ENCODE assay signal across 2 cellular contexts in the genomic region with DNA sequence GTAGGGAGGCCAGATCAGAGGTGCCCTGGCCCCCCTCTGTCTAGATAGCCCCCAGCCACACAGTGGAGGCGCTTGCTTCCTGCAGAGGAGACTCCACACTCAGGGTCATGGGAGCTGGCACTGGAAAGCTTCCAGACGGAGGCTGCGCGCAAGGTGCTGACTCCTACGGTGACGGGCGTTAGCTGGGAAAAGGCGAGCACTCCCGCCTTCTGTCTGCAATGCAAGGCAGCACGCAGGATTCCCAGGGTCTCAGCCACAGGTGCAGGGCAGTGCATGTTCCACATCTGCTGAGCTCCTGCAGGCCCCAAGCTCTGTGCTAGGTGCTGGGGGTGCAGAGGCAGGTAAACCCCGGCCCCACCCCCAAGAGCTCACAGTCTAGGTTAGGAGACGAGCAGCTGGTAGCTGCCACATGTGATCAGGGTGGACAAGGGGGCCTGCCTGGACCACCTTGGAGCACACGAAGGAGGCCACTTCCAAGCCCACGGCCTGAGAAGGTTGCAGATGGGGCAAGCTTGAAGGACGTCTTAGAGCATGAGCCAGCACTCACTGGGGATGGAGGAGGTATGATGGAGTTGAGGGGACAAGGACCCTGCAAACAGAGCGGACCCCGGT.
TF ChIP-seq lines count a peak whose summit lies in the region.

No MANE protein-coding gene starts in this region.

TF ChIP-seq in SK-N-SH, 30 proteins besides CTCF, POLR2A, EP300 and RAD21 (continued from another document):
- TF ChIP-seq, protein P1, sequence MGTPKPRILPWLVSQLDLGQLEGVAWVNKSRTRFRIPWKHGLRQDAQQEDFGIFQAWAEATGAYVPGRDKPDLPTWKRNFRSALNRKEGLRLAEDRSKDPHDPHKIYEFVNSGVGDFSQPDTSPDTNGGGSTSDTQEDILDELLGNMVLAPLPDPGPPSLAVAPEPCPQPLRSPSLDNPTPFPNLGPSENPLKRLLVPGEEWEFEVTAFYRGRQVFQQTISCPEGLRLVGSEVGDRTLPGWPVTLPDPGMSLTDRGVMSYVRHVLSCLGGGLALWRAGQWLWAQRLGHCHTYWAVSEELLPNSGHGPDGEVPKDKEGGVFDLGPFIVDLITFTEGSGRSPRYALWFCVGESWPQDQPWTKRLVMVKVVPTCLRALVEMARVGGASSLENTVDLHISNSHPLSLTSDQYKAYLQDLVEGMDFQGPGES (IDR thresholded peaks at IDR 0.05; ENCODE audit: low read depth, low read length): no peak
- TF ChIP-seq, protein P2, sequence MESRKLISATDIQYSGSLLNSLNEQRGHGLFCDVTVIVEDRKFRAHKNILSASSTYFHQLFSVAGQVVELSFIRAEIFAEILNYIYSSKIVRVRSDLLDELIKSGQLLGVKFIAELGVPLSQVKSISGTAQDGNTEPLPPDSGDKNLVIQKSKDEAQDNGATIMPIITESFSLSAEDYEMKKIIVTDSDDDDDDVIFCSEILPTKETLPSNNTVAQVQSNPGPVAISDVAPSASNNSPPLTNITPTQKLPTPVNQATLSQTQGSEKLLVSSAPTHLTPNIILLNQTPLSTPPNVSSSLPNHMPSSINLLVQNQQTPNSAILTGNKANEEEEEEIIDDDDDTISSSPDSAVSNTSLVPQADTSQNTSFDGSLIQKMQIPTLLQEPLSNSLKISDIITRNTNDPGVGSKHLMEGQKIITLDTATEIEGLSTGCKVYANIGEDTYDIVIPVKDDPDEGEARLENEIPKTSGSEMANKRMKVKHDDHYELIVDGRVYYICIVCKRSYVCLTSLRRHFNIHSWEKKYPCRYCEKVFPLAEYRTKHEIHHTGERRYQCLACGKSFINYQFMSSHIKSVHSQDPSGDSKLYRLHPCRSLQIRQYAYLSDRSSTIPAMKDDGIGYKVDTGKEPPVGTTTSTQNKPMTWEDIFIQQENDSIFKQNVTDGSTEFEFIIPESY (IDR thresholded peaks at IDR 0.05; ENCODE audit: borderline replicate concordance, low read depth): no peak
- TF ChIP-seq FOXJ3 (CRISPR knock-in tag; IDR thresholded peaks at IDR 0.05): no peak
- TF ChIP-seq YY1 (IDR thresholded peaks at IDR 0.05; ENCODE audit: low read depth): no peak
- TF ChIP-seq, protein P3, sequence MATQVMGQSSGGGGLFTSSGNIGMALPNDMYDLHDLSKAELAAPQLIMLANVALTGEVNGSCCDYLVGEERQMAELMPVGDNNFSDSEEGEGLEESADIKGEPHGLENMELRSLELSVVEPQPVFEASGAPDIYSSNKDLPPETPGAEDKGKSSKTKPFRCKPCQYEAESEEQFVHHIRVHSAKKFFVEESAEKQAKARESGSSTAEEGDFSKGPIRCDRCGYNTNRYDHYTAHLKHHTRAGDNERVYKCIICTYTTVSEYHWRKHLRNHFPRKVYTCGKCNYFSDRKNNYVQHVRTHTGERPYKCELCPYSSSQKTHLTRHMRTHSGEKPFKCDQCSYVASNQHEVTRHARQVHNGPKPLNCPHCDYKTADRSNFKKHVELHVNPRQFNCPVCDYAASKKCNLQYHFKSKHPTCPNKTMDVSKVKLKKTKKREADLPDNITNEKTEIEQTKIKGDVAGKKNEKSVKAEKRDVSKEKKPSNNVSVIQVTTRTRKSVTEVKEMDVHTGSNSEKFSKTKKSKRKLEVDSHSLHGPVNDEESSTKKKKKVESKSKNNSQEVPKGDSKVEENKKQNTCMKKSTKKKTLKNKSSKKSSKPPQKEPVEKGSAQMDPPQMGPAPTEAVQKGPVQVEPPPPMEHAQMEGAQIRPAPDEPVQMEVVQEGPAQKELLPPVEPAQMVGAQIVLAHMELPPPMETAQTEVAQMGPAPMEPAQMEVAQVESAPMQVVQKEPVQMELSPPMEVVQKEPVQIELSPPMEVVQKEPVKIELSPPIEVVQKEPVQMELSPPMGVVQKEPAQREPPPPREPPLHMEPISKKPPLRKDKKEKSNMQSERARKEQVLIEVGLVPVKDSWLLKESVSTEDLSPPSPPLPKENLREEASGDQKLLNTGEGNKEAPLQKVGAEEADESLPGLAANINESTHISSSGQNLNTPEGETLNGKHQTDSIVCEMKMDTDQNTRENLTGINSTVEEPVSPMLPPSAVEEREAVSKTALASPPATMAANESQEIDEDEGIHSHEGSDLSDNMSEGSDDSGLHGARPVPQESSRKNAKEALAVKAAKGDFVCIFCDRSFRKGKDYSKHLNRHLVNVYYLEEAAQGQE (IDR thresholded peaks at IDR 0.05; ENCODE audit: low read depth, low read length): no peak
- no peak for TF ChIP-seq NRF1 (IDR thresholded peaks at IDR 0.05; ENCODE audit: low read depth, low read length)
- no peak for TF ChIP-seq TAF1 (IDR thresholded peaks at IDR 0.05; ENCODE audit: borderline replicate concordance, low read depth, low read length)
- TF ChIP-seq CHD2 (IDR thresholded peaks at IDR 0.05; ENCODE audit: low read length, partially characterized antibody): no peak
- no peak for TF ChIP-seq TEAD4 (IDR thresholded peaks at IDR 0.05; ENCODE audit: borderline replicate concordance, insufficient read depth)
- no peak for TF ChIP-seq SIN3A (IDR thresholded peaks at IDR 0.05; ENCODE audit: borderline replicate concordance, low read depth, low read length)
- TF ChIP-seq FOSL2 (IDR thresholded peaks at IDR 0.05; ENCODE audit: borderline replicate concordance, low read depth): no peak
- no peak for TF ChIP-seq MEF2A (IDR thresholded peaks at IDR 0.05; ENCODE audit: borderline replicate concordance, low read depth)
- TF ChIP-seq FOXM1 (IDR thresholded peaks at IDR 0.05; ENCODE audit: low read depth): no peak
- no peak for TF ChIP-seq SMC3 (IDR thresholded peaks at IDR 0.05; ENCODE audit: low read depth, low read length)
- no peak for TF ChIP-seq GABPA (IDR thresholded peaks at IDR 0.05; ENCODE audit: low read depth)
- TF ChIP-seq MXI1 (IDR thresholded peaks at IDR 0.05; ENCODE audit: low read depth, low read length): no peak
- TF ChIP-seq RXRA (IDR thresholded peaks at IDR 0.05; ENCODE audit: borderline replicate concordance, low read depth): no peak
TF ChIP-seq in SK-N-SH: peak in this region for 0.

TF ChIP-seq in SK-N-SH treated with all-trans-retinoic acid at 6 μM for 48 hours, 23 proteins besides CTCF, POLR2A, EP300 and RAD21 (continued from another document):
- TF ChIP-seq, protein P4, sequence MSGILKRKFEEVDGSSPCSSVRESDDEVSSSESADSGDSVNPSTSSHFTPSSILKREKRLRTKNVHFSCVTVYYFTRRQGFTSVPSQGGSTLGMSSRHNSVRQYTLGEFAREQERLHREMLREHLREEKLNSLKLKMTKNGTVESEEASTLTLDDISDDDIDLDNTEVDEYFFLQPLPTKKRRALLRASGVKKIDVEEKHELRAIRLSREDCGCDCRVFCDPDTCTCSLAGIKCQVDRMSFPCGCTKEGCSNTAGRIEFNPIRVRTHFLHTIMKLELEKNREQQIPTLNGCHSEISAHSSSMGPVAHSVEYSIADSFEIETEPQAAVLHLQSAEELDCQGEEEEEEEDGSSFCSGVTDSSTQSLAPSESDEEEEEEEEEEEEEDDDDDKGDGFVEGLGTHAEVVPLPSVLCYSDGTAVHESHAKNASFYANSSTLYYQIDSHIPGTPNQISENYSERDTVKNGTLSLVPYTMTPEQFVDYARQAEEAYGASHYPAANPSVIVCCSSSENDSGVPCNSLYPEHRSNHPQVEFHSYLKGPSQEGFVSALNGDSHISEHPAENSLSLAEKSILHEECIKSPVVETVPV (CRISPR knock-in tag; IDR thresholded peaks at IDR 0.05): no peak
- TF ChIP-seq TCF4 (CRISPR knock-in tag; IDR thresholded peaks at IDR 0.05; ENCODE audit: borderline replicate concordance): no peak
- TF ChIP-seq ZNF8 (CRISPR knock-in tag; IDR thresholded peaks at IDR 0.05): no peak
- TF ChIP-seq, protein P5, sequence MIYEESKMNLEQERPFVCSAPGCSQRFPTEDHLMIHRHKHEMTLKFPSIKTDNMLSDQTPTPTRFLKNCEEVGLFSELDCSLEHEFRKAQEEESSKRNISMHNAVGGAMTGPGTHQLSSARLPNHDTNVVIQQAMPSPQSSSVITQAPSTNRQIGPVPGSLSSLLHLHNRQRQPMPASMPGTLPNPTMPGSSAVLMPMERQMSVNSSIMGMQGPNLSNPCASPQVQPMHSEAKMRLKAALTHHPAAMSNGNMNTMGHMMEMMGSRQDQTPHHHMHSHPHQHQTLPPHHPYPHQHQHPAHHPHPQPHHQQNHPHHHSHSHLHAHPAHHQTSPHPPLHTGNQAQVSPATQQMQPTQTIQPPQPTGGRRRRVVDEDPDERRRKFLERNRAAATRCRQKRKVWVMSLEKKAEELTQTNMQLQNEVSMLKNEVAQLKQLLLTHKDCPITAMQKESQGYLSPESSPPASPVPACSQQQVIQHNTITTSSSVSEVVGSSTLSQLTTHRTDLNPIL (CRISPR knock-in tag; IDR thresholded peaks at IDR 0.05; ENCODE audit: low read depth): no peak
